8 cellular contexts compared by ENCODE assay signal in genomic region chr1:157363660-157364140, GRCh38.
DNase-seq lines count a peak whose midpoint lies in the region; ATAC-seq, FAIRE-seq and TF ChIP-seq lines count a peak whose summit lies in the region.

No MANE protein-coding gene starts in this region.

- no peak for TF ChIP-seq EP300 in GM12878 (IDR thresholded peaks at IDR 0.05; ENCODE audit: borderline replicate concordance in 1 of 2, control insufficient read depth in 1 of 2, low read depth in 2 of 2, low read length in 2 of 2)

- in situ Hi-C loops in GM12878 (cut with MboI): no loop called here

- no peaks in the 10 kb centered on the region for H3K27me3 ChIP-seq in GM12878 (replicated peaks in 1 of 2; ENCODE audit: control insufficient read depth in 2 of 2, insufficient read depth in 2 of 2, low read length in 1 of 2)

- WGBS in GM12878 (ENCODE audit: insufficient coverage, insufficient replicate concordance, low lambda C conversion rate, missing lambda C conversion rate): 1% methylated on average over 7 of the region's 7 CpGs

- no peaks in the 10 kb centered on the region for H3K9me3 Mint-ChIP-seq in activated CD4-positive, alpha-beta T cell treated with anti-CD3 and anti-CD28 coated beads for 36 hours (ENCODE audit: low read depth)

- no peak for FAIRE-seq in H54 (lab: Jason Lieb, UNC)
- FAIRE-seq in GM12878 (lab: Jason Lieb, UNC): peak; percentile 18

- peak; percentile 57 to 72 (median 70) for TF ChIP-seq CTCF in GM12878 (IDR thresholded peaks at IDR 0.05 in 2 of 3, conservative IDR thresholded peaks at IDR 0.05 in 1 of 3; ENCODE audit: control insufficient read depth in 2 of 3, extremely low read depth in 1 of 3, insufficient read depth in 1 of 3, low read depth in 3 of 3, low read length in 3 of 3)

- H3K27ac Mint-ChIP-seq in activated CD4-positive, alpha-beta T cell treated with anti-CD3 and anti-CD28 coated beads for 36 hours: no peak overlapping the region

- H3K4me1 Mint-ChIP-seq in activated CD4-positive, alpha-beta T cell treated with anti-CD3 and anti-CD28 coated beads for 36 hours: no peaks in the 10 kb centered on the region

- POLR2A ChIA-PET in activated CD4-positive, alpha-beta T cell treated with anti-CD3 and anti-CD28 coated beads for 36 hours (lab: Charles Lee): no interaction called here
- POLR2A ChIA-PET in GM12878 (lab: Charles Lee): no interaction called here

- no peaks in the 10 kb centered on the region for H3K27me3 Mint-ChIP-seq in activated CD4-positive, alpha-beta T cell treated with anti-CD3 and anti-CD28 coated beads for 36 hours

- H3K4me2 ChIP-seq in GM12878 (ENCODE audit: control insufficient read depth, insufficient read depth): peak overlapping the region; percentile 41; the same call in 1 of the 2 replicates

- H3K4me3 ChIP-seq in GM12878: no peak overlapping the region

- SMC1A ChIA-PET in GM12878 (lab: Charles Lee; ENCODE audit: uncharacterized antibody, unreplicated experiment): interaction anchor here (1.0 to 1.6 kb wide), 6 partner anchors 9 to 167 kb away, joined by 3 to 7 read pairs (median 4); no protein-coding TSS in a partner anchor

- peak; percentile 49; the same call in 1 of the 2 replicates for TF ChIP-seq RAD21 in GM12878 (IDR thresholded peaks at IDR 0.05; ENCODE audit: insufficient read depth, low read depth, low read length)

- no peaks in the 10 kb centered on the region for H3K79me2 ChIP-seq in GM12878 (ENCODE audit: control insufficient read depth, insufficient read depth, low read length)

- peak overlapping the region; percentile 8 for H2AFZ ChIP-seq in GM12878 (ENCODE audit: control insufficient read depth, low read depth, low read length)

- intact Hi-C loops in activated CD4-positive, alpha-beta T cell treated with anti-CD3 and anti-CD28 coated beads for 36 hours (cut with DNase I, micrococcal nuclease): no loop called here
- intact Hi-C loops in GM12878 (cut with micrococcal nuclease; ENCODE audit: unreplicated experiment): loop anchor here (5.0 kb wide), 1 partner anchor 56 kb away; no protein-coding TSS in a partner anchor

- H3K9ac ChIP-seq in GM12878 (ENCODE audit: control insufficient read depth, insufficient read depth, low read length): no peak overlapping the region

- RAD21 ChIA-PET in GM12878 (lab: Charles Lee; ENCODE audit: unreplicated experiment): interaction anchor here (1.3 to 1.7 kb wide), 2 partner anchors 131 to 142 kb away, joined by 3 to 4 read pairs; no protein-coding TSS in a partner anchor

- H4K20me1 ChIP-seq in GM12878 (ENCODE audit: control insufficient read depth, insufficient read depth): no peaks in the 10 kb centered on the region

- no peaks in the 10 kb centered on the region for H3K36me3 Mint-ChIP-seq in activated CD4-positive, alpha-beta T cell treated with anti-CD3 and anti-CD28 coated beads for 36 hours (ENCODE audit: low read depth)

- peak; percentile 51 for ATAC-seq in activated CD4-positive, alpha-beta T cell treated with anti-CD3 and anti-CD28 coated beads for 36 hours
- ATAC-seq in GM12878: peak; percentile 98

- CTCF ChIA-PET in activated CD4-positive, alpha-beta T cell treated with anti-CD3 and anti-CD28 coated beads for 36 hours (lab: Charles Lee): interaction anchor here (0.6 to 1.0 kb wide), 2 partner anchors 57 to 327 kb away, joined by 3 read pairs; no protein-coding TSS in a partner anchor
- CTCF ChIA-PET in GM12878 (lab: Yijun Ruan, JAX): interaction anchor here (1.0 to 2.3 kb wide), 15 partner anchors 9 to 190 kb away, joined by 3 to 18 read pairs (median 6); no protein-coding TSS in a partner anchor

- H3K4me1 ChIP-seq in GM12878 (ENCODE audit: control insufficient read depth, insufficient read depth, low read length): peaks cover 11% of the 10 kb centered on the region

- BruUV-seq in GM12878 (replicated peaks; lab: Mats Ljungman, UMichigan): no TSS peak

- peak; percentile 21 for DNase-seq in activated CD4-positive, alpha-beta T cell treated with anti-CD3 and anti-CD28 coated beads for 36 hours
- DNase-seq in activated CD4-positive, alpha-beta T cell treated with anti-CD3 and anti-CD28 coated beads for 1 hour: no peak
- DNase-seq in H54 (ENCODE audit: insufficient read length, low spot score) (peak; percentile 14), NCI-H2196 (lab: John Stamatoyannopoulos, UW; ENCODE audit: unreplicated experiment) (peak; percentile 3), GM12878 (ENCODE audit: low read depth, low spot score) (peak; percentile 20), lung microvascular endothelial cell (ENCODE audit: low read depth in 2 of 2) (peak; percentile 64 to 74), NCI-H187 treated with DMSO at 0.1 percent for 48 hours (lab: John Stamatoyannopoulos, UW) (no peak), activated gamma-delta T cell (lab: John Stamatoyannopoulos, UW) (no peak)

- no peaks in the 10 kb centered on the region for H3K36me3 ChIP-seq in GM12878 (ENCODE audit: control insufficient read depth in 2 of 2, insufficient read depth in 2 of 2, low read length in 1 of 2)

- no peak overlapping the region for H3K4me3 Mint-ChIP-seq in activated CD4-positive, alpha-beta T cell treated with anti-CD3 and anti-CD28 coated beads for 36 hours

- no peaks in the 10 kb centered on the region for H3K9me3 ChIP-seq in GM12878 (replicated peaks; ENCODE audit: control insufficient read depth, insufficient read depth, low read length)

- TF ChIP-seq POLR2A in H54 (IDR thresholded peaks at IDR 0.05; ENCODE audit: low read depth, low read length) (no peak), GM12878 (IDR thresholded peaks at IDR 0.05; ENCODE audit: low read depth, low read length) (no peak)

- no peak overlapping the region; the same call in 1 of the 2 replicates for H3K27ac ChIP-seq in GM12878 (ENCODE audit: control insufficient read depth, insufficient read depth)

TF ChIP-seq in GM12878, 131 proteins besides CTCF, POLR2A, EP300 and RAD21:
- peak; percentile 34; the same call in 1 of the 2 replicates for TF ChIP-seq SMC3 (IDR thresholded peaks at IDR 0.05; ENCODE audit: borderline replicate concordance, low read length)
- no peak for TF ChIP-seq SUPT20H (IDR thresholded peaks at IDR 0.05; ENCODE audit: borderline replicate concordance, control insufficient read depth, low read depth, low read length)
- 0 out of 2 replicates have a peak, but pooled peaks have one; percentile 5 for TF ChIP-seq RUNX3 (IDR thresholded peaks at IDR 0.05; ENCODE audit: low read length)

Comparison
In these comparisons a context has a peak if more than half of its experiments do, and no peak if none do; other contexts are left out.
1. DNase-seq: peak in activated CD4-positive, alpha-beta T cell treated with anti-CD3 and anti-CD28 coated beads for 36 hours (single experiment), H54 (single experiment), NCI-H2196 (single experiment), GM12878 (single experiment) and lung microvascular endothelial cell (2 of 2); none in activated CD4-positive, alpha-beta T cell treated with anti-CD3 and anti-CD28 coated beads for 1 hour (single experiment), NCI-H187 treated with DMSO at 0.1 percent for 48 hours (single experiment) and activated gamma-delta T cell (single experiment).